Comparison of ENCODE assay signal across 8 cellular contexts in the genomic region with DNA sequence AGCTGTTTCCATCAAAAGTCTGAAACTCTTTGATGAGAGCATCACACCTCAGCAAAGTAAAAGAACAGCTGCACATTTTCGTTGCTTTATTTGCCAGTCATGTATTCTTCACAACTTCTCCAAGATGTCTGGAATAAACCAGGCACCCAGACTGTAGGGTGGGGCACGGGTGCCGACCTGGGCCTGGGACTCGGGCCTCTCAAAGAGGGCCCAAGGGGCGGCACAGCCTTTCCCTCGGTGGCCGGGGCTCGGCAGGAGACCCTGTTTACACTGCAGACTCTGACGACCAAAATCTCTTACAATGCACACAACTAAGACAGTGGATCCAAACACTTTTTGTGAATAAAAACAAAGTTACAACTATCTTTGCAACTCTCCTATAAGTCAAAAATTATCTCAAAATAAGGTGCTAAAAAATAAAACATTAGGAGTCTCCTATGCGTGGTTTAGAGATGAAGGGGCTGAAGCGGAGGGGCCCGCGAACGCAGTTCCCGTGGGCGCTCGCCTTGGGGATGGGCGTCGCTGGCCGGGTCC. TPM values are rescaled to one million over a fixed set of nuclear protein-coding genes. Genes with fewer than 3 reads are reported as not detected.
A peak's percentile ranks its signal among the peaks of the same experiment; 100 is the strongest.
DNase-seq lines count a peak whose midpoint lies in the region; ATAC-seq and TF ChIP-seq lines count a peak whose summit lies in the region.

No MANE protein-coding gene starts in this region.

- WGBS in sigmoid colon, 2 donors = 2% methylated on average over 20 of the region's 20 CpGs

- H3K4me3 ChIP-seq in HCT116 (replicated peaks in 1 of 2; ENCODE audit: low read depth in 1 of 2, low read length in 2 of 2) (peak overlapping the region; percentile 68 to 76), sigmoid colon (peak overlapping the region; percentile 74 to 100 (median 89))

- no peaks in the 10 kb centered on the region for H3K9me2 ChIP-seq in HCT116 (ENCODE audit: insufficient read depth)

- H3K4me1 ChIP-seq in HCT116 (ENCODE audit: control insufficient read depth in 1 of 2, insufficient read depth in 2 of 2, low read length in 2 of 2) (peaks cover 15 to 29% of the 10 kb centered on the region in 2 experiments), sigmoid colon (peaks cover 0 to 41% (median 33%) of the 10 kb centered on the region in 4 donors)

- RAD21 ChIA-PET in HCT116 (lab: Charles Lee; ENCODE audit: low non-redundant PET in 1 of 2, low total read pairs in 2 of 2, uncharacterized antibody in 2 of 2, unreplicated experiment in 2 of 2) = no interaction called here

- no peaks in the 10 kb centered on the region for H3K79me2 ChIP-seq in HCT116 (ENCODE audit: insufficient read depth, low read length)

- H3K27ac ChIP-seq in HCT116 (ENCODE audit: low read depth, low read length) (peak overlapping the region; percentile 67; the same call in 1 of the 2 replicates), VCaP (peak overlapping the region; percentile 90), sigmoid colon (peak overlapping the region; percentile 82 to 90 (median 90))

- H3K4me2 ChIP-seq in HCT116 (ENCODE audit: low read length) = peak overlapping the region; percentile 97

- TF ChIP-seq EP300 in sigmoid colon (IDR thresholded peaks at IDR 0.05) = no peak

- H3K27me3 ChIP-seq in HCT116 (ENCODE audit: insufficient read depth, low read length) = no peaks in the 10 kb centered on the region
- no peaks in the 10 kb centered on the region for H3K27me3 ChIP-seq in sigmoid colon

- no peak for TF ChIP-seq RAD21 in HCT116 (IDR thresholded peaks at IDR 0.05; ENCODE audit: low read depth)

- no peak overlapping the region for H2AFZ ChIP-seq in HCT116 (ENCODE audit: low read depth, low read length, poor library complexity, severe bottlenecking)

- H3K9me3 ChIP-seq in HCT116 (ENCODE audit: control insufficient read depth in 1 of 2, insufficient read depth in 1 of 2, low read depth in 1 of 2, low read length in 2 of 2) (no peaks in the 10 kb centered on the region; a peak in 1 of 4 replicates), sigmoid colon (no peaks in the 10 kb centered on the region)

- no peak for ATAC-seq in HCT116
- ATAC-seq in HG02571 (IDR thresholded peaks at IDR 0.05; ENCODE audit: unreplicated experiment) = no peak

- peak overlapping the region; percentile 70 for H3K9ac ChIP-seq in HCT116 (ENCODE audit: low read length)

- 0 out of 4 replicates have a peak, but pooled peaks cover 0 to 6% of the 10 kb centered on the region in 2 experiments for H3K36me3 ChIP-seq in HCT116 (ENCODE audit: control insufficient read depth in 1 of 2, insufficient read depth in 2 of 2, low read length in 2 of 2)
- H3K36me3 ChIP-seq in sigmoid colon = peaks cover 0 to 9% (median 0%) of the 10 kb centered on the region in 4 donors

- CTCF ChIA-PET in HCT116 (lab: Charles Lee) = interaction anchor here (1.0 kb wide), 1 partner anchor 98 kb away, joined by 3 read pairs; a partner anchor contains a TSS

- no peak for TF ChIP-seq CTCF in HCT116 (IDR thresholded peaks at IDR 0.05 in 2 of 3, conservative IDR thresholded peaks at IDR 0.05 in 1 of 3; ENCODE audit: borderline replicate concordance in 1 of 3, insufficient read depth in 1 of 3, low read depth in 2 of 3, low read length in 2 of 3)
- TF ChIP-seq CTCF in VCaP (conservative IDR thresholded peaks at IDR 0.05) = no peak
- TF ChIP-seq CTCF in sigmoid colon (IDR thresholded peaks at IDR 0.05) = no peak

- TF ChIP-seq POLR2A in HCT116 (IDR thresholded peaks at IDR 0.05; ENCODE audit: borderline replicate concordance, extremely low read depth, insufficient read depth, insufficient read length) (no peak), sigmoid colon (IDR thresholded peaks at IDR 0.05) (no peak)

- intact Hi-C loops in HCT116 (cut with micrococcal nuclease) (loop anchor here (2.0 to 5.0 kb wide), 2 partner anchors 86 to 97 kb away; a partner anchor contains a TSS), sigmoid colon (cut with DNase I) (loop anchor here (2.0 to 5.0 kb wide), 4 partner anchors 59 to 256 kb away; a partner anchor contains a TSS)

- no TSS peak for BruUV-seq in HCT116 (replicated peaks; lab: Mats Ljungman, UMichigan)

- H4K20me1 ChIP-seq in HCT116 (ENCODE audit: insufficient read depth) = no peaks in the 10 kb centered on the region

- DNase-seq in HCT116 (ENCODE audit: low read depth, low spot score) = no peak
- DNase-seq in foreskin melanocyte = peak; percentile 7
- peak; percentile 67 for DNase-seq in sigmoid colon
- no peak for DNase-seq in anterior cingulate cortex (lab: John Stamatoyannopoulos, UW)
- DNase-seq in NCI-H1694 (lab: John Stamatoyannopoulos, UW) = no peak
- no peak for DNase-seq in NCI-H2171 treated with DMSO at 0.1 percent for 48 hours (lab: John Stamatoyannopoulos, UW)

- POLR2A ChIA-PET in HCT116 (lab: Charles Lee) = no interaction called here

TF ChIP-seq in HCT116, 20 proteins besides CTCF, POLR2A, EP300 and RAD21:
- no peak for TF ChIP-seq SIN3A (IDR thresholded peaks at IDR 0.05; ENCODE audit: low read depth)
- TF ChIP-seq, protein P1, sequence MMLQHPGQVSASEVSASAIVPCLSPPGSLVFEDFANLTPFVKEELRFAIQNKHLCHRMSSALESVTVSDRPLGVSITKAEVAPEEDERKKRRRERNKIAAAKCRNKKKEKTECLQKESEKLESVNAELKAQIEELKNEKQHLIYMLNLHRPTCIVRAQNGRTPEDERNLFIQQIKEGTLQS (IDR thresholded peaks at IDR 0.05) = no peak
- TF ChIP-seq EZH2 (IDR thresholded peaks at IDR 0.05) = no peak
- no peak for TF ChIP-seq ELF1 (IDR thresholded peaks at IDR 0.05; ENCODE audit: borderline replicate concordance, low read depth)
- no peak for TF ChIP-seq POLR2AphosphoS5 (IDR thresholded peaks at IDR 0.05; ENCODE audit: low read depth, low read length)
- TF ChIP-seq ZNF274 (IDR thresholded peaks at IDR 0.05; ENCODE audit: low read depth, low read length) = no peak
- TF ChIP-seq SRF (IDR thresholded peaks at IDR 0.05; ENCODE audit: low read depth) = no peak

RNA-seq across cellular contexts. Expression of a gene that starts 0.7 kb away (rescaled TPM):
- total RNA-seq in HCT116 (2021; ENCODE audit: unreplicated experiment) = 44.7 TPM
- 27.1 and 27.5 TPM in 2 replicates for polyA plus RNA-seq in HCT116 (2012)
- total RNA-seq in sigmoid colon = 10 to 100 TPM; 47.6 to 63.7 (median 57.0) TPM
- 10 to 100 TPM; 17.4 to 78.6 (median 27.5) TPM for polyA plus RNA-seq in sigmoid colon

RNA-seq across cellular contexts. Expression of a gene that starts 43.6 kb away (rescaled TPM):
- total RNA-seq in HCT116 (2021; ENCODE audit: unreplicated experiment) (1.3 TPM), sigmoid colon (10 to 100 TPM in 1 of 4 donors, 1 to 10 TPM in 2, under 1 TPM in 1; 0.95 to 18.3 (median 7.1) TPM)
- 1.9 and 3.2 TPM in 2 replicates for polyA plus RNA-seq in HCT116 (2012)
- polyA plus RNA-seq in sigmoid colon = 10 to 100 TPM in 1 of 3 donors, 1 to 10 TPM in 2; 3.2 to 11.0 (median 7.8) TPM

RNA-seq across cellular contexts. Expression of a gene that starts 57.5 kb away (rescaled TPM):
- total RNA-seq in HCT116 (2021; ENCODE audit: unreplicated experiment) = 88.4 TPM
- polyA plus RNA-seq in HCT116 (2012) = 43.3 and 43.9 TPM in 2 replicates
- total RNA-seq in sigmoid colon = 10 to 100 TPM; 41.1 to 92.8 (median 52.5) TPM
- 10 to 100 TPM; 16.9 to 53.1 (median 19.8) TPM for polyA plus RNA-seq in sigmoid colon

RNA-seq across cellular contexts. Expression of a gene that starts 58.3 kb away (rescaled TPM):
- total RNA-seq in HCT116 (2021; ENCODE audit: unreplicated experiment) (31.5 TPM), sigmoid colon (10 to 100 TPM in 3 of 4 donors, 1 to 10 TPM in 1; 9.0 to 15.1 (median 13.2) TPM)
- 22.1 and 28.9 TPM in 2 replicates for polyA plus RNA-seq in HCT116 (2012)
- polyA plus RNA-seq in sigmoid colon = 10 to 100 TPM; 16.2 to 36.6 (median 30.3) TPM

Comparison
In these comparisons a context has a peak if more than half of its experiments do, and no peak if none do; other contexts are left out.
1. DNase-seq: peak in foreskin melanocyte (single experiment) and sigmoid colon (single experiment); none in HCT116 (single experiment), anterior cingulate cortex (0 of 58), NCI-H1694 (single experiment) and NCI-H2171 treated with DMSO at 0.1 percent for 48 hours (single experiment).
2. Peak in every context shown above with its lines, with median percentiles within 50 percentile points of each other: H3K27ac ChIP-seq.